In the genomic region with DNA sequence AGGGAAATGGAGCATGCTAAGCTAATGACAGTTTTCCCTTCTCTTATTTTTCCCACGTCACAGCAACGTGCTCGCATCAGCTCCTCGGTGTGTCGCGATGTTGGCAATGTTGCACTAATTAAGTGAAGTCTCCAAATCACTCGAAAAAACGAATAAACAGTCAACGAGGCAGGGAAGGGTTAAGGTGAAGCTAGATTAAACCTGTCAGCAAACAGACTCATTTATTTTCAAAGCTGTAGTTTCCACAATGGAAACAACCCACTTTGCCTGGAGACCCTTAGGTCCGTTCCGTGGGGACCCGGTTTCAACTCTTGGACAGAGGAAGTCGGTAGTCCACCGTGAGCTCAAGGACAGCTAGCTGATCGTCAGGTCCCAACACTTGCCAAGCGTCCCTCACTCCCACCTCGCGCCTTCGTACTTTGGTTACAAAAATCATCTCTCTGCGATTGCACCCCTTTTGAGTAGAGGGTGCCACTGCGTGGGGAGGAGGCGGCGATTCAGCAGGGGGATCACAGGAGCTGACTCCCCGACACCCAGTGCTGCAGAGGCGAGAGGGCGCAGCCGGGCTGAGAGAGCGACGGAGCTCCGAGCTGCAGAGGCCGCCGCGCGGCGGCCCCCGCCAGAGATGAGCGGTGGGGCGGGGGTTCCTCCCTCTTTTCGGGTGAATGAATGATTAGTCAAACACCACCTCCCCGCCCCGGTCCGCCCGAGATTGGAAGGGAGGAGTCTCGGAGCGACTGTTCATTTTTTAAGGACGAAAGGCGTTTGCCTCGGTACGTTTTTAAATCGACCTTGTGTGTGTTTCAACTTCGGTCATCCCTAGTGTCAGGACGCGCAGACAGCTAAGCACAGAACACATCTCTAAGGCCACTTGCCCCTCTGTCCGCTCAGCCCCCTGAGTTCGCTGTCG, we compare ENCODE assay signal across 8 cellular contexts. TPM values are rescaled to one million over a fixed set of nuclear protein-coding genes. Genes with fewer than 3 reads are reported as not detected.
DNase-seq lines count a peak whose midpoint lies in the region; ATAC-seq and TF ChIP-seq lines count a peak whose summit lies in the region.

No MANE protein-coding gene starts in this region.

- H3K36me3 ChIP-seq in colonic mucosa, result no peaks in the 10 kb centered on the region

- ATAC-seq in Right ventricle myocardium inferior (peak; percentile 75), HG03469 (IDR thresholded peaks at IDR 0.05; ENCODE audit: unreplicated experiment) (no peak)

- peak overlapping the region in 1 of 2 donors; percentile 62 for H3K9ac ChIP-seq in colonic mucosa (ENCODE audit: low read depth in 2 of 2, low read length in 2 of 2)

- H3K4me1 ChIP-seq in colonic mucosa, result peaks cover 4% of the 10 kb centered on the region

- intact Hi-C loops in Right ventricle myocardium inferior (cut with DNase I) (no loop called here), cardiac septum (cut with DNase I) (no loop called here), colonic mucosa (cut with DNase I) (no loop called here)

- H3K27ac ChIP-seq in colonic mucosa, result peak overlapping the region; percentile 34

- peak overlapping the region; percentile 46 for H3K4me3 ChIP-seq in colonic mucosa

- no peaks in the 10 kb centered on the region for H3K9me3 ChIP-seq in colonic mucosa

- TF ChIP-seq CTCF in colonic mucosa (IDR thresholded peaks at IDR 0.05), result no peak

- no peak for DNase-seq in Right ventricle myocardium inferior (ENCODE audit: missing footprints)
- no peak for DNase-seq in cardiac septum (ENCODE audit: low spot score)
- peak; percentile 71 for DNase-seq in RPMI7951 (ENCODE audit: low read depth)
- DNase-seq in colonic mucosa, result peak; percentile 30
- peak; percentile 87 for DNase-seq in left kidney (ENCODE audit: low read depth, low spot score)
- peak; percentile 39 for DNase-seq in stimulated activated CD4-positive, alpha-beta T cell treated with anti-CD3 and anti-CD28 coated beads, Interleukin-1b, Interleukin-23, amount 100 ng/mL, for 48 hours
- DNase-seq in DMS114 treated with DMSO at 0.1 percent for 48 hours (lab: John Stamatoyannopoulos, UW; ENCODE audit: unreplicated experiment), result no peak

- peaks cover 28% of the 10 kb centered on the region for H3K27me3 ChIP-seq in colonic mucosa

RNA-seq across cellular contexts. Expression of a gene that starts 1.3 kb away (rescaled TPM):
- total RNA-seq in Right ventricle myocardium inferior (2.5 TPM), cardiac septum (1.9 TPM), colonic mucosa (1 to 10 TPM in 1 of 2 donors, under 1 TPM in 1; 0.85 to 1.3 TPM)
- total RNA-seq in RPMI7951 (2014; rRNA removed; shearing (Covaris generic)), result 3.0 and 7.2 TPM in 2 replicates

Comparison
In these comparisons a context has a peak if more than half of its experiments do, and no peak if none do; other contexts are left out.
1. DNase-seq: peak in RPMI7951 (single experiment), colonic mucosa (single experiment), left kidney (single experiment) and stimulated activated CD4-positive, alpha-beta T cell treated with anti-CD3 and anti-CD28 coated beads, Interleukin-1b, Interleukin-23, amount 100 ng/mL, for 48 hours (single experiment); none in Right ventricle myocardium inferior (single experiment), cardiac septum (single experiment) and DMS114 treated with DMSO at 0.1 percent for 48 hours (single experiment).